Comparison of ENCODE assay signal across 23 cellular contexts in the genomic region with DNA sequence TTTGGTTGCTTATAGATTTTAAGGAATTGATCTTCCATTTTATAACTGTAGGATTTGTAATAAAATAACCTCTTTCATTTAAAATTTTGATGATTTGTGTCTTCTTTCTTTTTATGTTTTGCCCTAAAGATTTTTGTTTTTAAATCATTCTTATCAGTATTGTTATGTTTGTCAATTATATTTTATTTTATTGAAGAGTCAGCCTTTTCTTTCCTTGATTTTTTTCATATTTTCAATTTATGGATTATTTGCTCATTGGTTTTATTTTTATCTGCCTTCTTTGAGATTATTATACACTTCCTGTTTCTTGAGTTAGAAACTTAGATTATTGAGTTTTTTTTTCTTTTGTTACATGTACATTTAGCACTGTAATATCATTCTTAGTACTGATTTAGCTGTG.
DNase-seq lines count a peak whose midpoint lies in the region; ATAC-seq, FAIRE-seq and TF ChIP-seq lines count a peak whose summit lies in the region.
"Had no signal": no experiment of that assay in that cellular context is flagged by ENCODE, and none has a peak within 500 bp of the region (broad histone marks: within the 10 kb centered on the region; RNA-seq: fewer than 3 reads in every experiment).

No MANE protein-coding gene starts in this region.

- DNase-seq in kidney (no peak), small intestine (no peak), Karpas-422 (no peak), amniotic stem cell (lab: John Stamatoyannopoulos, UW) (no peak), dedifferentiated amniotic fluid mesenchymal stem cell (ENCODE audit: extremely low spot score) (no peak)
- no peak for DNase-seq in natural killer cell treated with Interleukin-12 subunit alpha and Interleukin-12 subunit beta and Interleukin-15 and Interleukin-18, amount 100 ng/mL, for 72 hours (ENCODE audit: low spot score)
- DNase-seq: 8988T; AML-193; Caco-2; Calu3; CD4-positive, alpha-beta T cell; CD8-positive, alpha-beta T cell; DMS79 treated with DMSO at 0.1 percent for 48 hours; GDM1 had no signal

- peaks cover 5% of the 10 kb centered on the region for H3K9me3 Mint-ChIP-seq in natural killer cell treated with Interleukin-12 subunit alpha and Interleukin-12 subunit beta and Interleukin-15 and Interleukin-18, amount 100 ng/mL, for 72 hours

- H3K36me3 ChIP-seq in kidney (ENCODE audit: control insufficient read depth in 1 of 2, insufficient read depth in 2 of 2, low read length in 2 of 2) (no peaks in the 10 kb centered on the region), small intestine (ENCODE audit: control insufficient read depth in 2 of 2, insufficient read depth in 2 of 2, low read length in 2 of 2) (no peaks in the 10 kb centered on the region), Karpas-422 (ENCODE audit: insufficient read depth, low read length) (no peaks in the 10 kb centered on the region)
- H3K36me3 ChIP-seq: BLaER1 treated with 17β-estradiol and CSF1 and Interleukin-3, amounts not matched to agents 10 nM and 100 nM had no signal

- no peak overlapping the region for H2AFZ ChIP-seq in Karpas-422 (ENCODE audit: low read length)

- no peak for ATAC-seq in natural killer cell treated with Interleukin-12 subunit alpha and Interleukin-12 subunit beta and Interleukin-15 and Interleukin-18, amount 100 ng/mL, for 72 hours
- ATAC-seq: A549; CD8-positive, alpha-beta T cell; GM12878 had no signal

- no peaks in the 10 kb centered on the region for H3K4me1 ChIP-seq in kidney (ENCODE audit: control insufficient read depth in 1 of 2, insufficient read depth in 1 of 2, low read depth in 1 of 2, low read length in 2 of 2)
- H3K4me1 ChIP-seq in small intestine (ENCODE audit: control insufficient read depth in 2 of 2, insufficient read depth in 1 of 2, low read depth in 1 of 2, low read length in 1 of 2): no peaks in the 10 kb centered on the region
- H3K4me1 ChIP-seq in Karpas-422 (ENCODE audit: low read length): no peaks in the 10 kb centered on the region
- H3K4me1 ChIP-seq: A549; BLaER1 treated with 17β-estradiol and CSF1 and Interleukin-3, amounts not matched to agents 10 nM and 100 nM; Caco-2 had no signal

- no peaks in the 10 kb centered on the region for H3K4me1 Mint-ChIP-seq in natural killer cell treated with Interleukin-12 subunit alpha and Interleukin-12 subunit beta and Interleukin-15 and Interleukin-18, amount 100 ng/mL, for 72 hours (ENCODE audit: low read depth in 2 of 2)
- H3K4me1 Mint-ChIP-seq: B cell had no signal

- H3K27me3 Mint-ChIP-seq in natural killer cell treated with Interleukin-12 subunit alpha and Interleukin-12 subunit beta and Interleukin-15 and Interleukin-18, amount 100 ng/mL, for 72 hours: no peaks in the 10 kb centered on the region
- H3K27me3 Mint-ChIP-seq: B cell; CD4-positive, alpha-beta T cell had no signal

- no peaks in the 10 kb centered on the region for H4K20me1 ChIP-seq in Karpas-422 (ENCODE audit: insufficient read depth, low read depth, low read length)
- H4K20me1 ChIP-seq: BLaER1 treated with 17β-estradiol and CSF1 and Interleukin-3, amounts not matched to agents 10 nM and 100 nM had no signal

- no peak overlapping the region for H3K9ac ChIP-seq in kidney (ENCODE audit: low read length in 2 of 2)
- H3K9ac ChIP-seq in Karpas-422 (ENCODE audit: low read length): no peak overlapping the region
- H3K9ac ChIP-seq: BLaER1 treated with 17β-estradiol and CSF1 and Interleukin-3, amounts not matched to agents 10 nM and 100 nM had no signal

- H3K9me3 ChIP-seq in kidney (ENCODE audit: control insufficient read depth in 1 of 2, low read length in 2 of 2): no peaks in the 10 kb centered on the region
- no peaks in the 10 kb centered on the region for H3K9me3 ChIP-seq in small intestine (ENCODE audit: control insufficient read depth, low read depth)
- H3K9me3 ChIP-seq in Karpas-422 (ENCODE audit: low read length): peaks cover 7% of the 10 kb centered on the region
- H3K9me3 ChIP-seq: A549; BLaER1 treated with 17β-estradiol and CSF1 and Interleukin-3, amounts not matched to agents 10 nM and 100 nM; Caco-2 had no signal

- no peak overlapping the region for H3K27ac ChIP-seq in kidney (ENCODE audit: low read depth in 2 of 2, low read length in 2 of 2)
- no peak overlapping the region for H3K27ac ChIP-seq in small intestine (ENCODE audit: low read depth in 1 of 2, low read length in 1 of 2)
- H3K27ac ChIP-seq in Karpas-422 (ENCODE audit: low read length): no peak overlapping the region
- H3K27ac ChIP-seq: A549; BLaER1 treated with 17β-estradiol and CSF1 and Interleukin-3, amounts not matched to agents 10 nM and 100 nM; C4-2B had no signal

- FAIRE-seq in G401.6 (lab: Jason Lieb, UNC) (peak; percentile 79), colon (lab: Jason Lieb, UNC) (peak; percentile 18), kidney (lab: Jason Lieb, UNC) (peak; percentile 58), small intestine (lab: Jason Lieb, UNC) (peak; percentile 82)
- FAIRE-seq: A549, GM12878, GM12892, GM18507 had no signal

- no peaks in the 10 kb centered on the region for H3K79me2 ChIP-seq in Karpas-422 (ENCODE audit: low read length)

- no peak overlapping the region for H3K4me2 ChIP-seq in Karpas-422 (ENCODE audit: low read depth, low read length, poor library complexity, severe bottlenecking)
- H3K4me2 ChIP-seq: A549; BLaER1 treated with 17β-estradiol and CSF1 and Interleukin-3, amounts not matched to agents 10 nM and 100 nM had no signal

- H3K27ac Mint-ChIP-seq in natural killer cell treated with Interleukin-12 subunit alpha and Interleukin-12 subunit beta and Interleukin-15 and Interleukin-18, amount 100 ng/mL, for 72 hours: no peak overlapping the region
- H3K27ac Mint-ChIP-seq: B cell; CD4-positive, alpha-beta T cell; CD8-positive, alpha-beta T cell had no signal

- no peaks in the 10 kb centered on the region for H3K27me3 ChIP-seq in small intestine (ENCODE audit: control insufficient read depth in 2 of 2, insufficient read depth in 2 of 2, low read length in 2 of 2)
- no peaks in the 10 kb centered on the region for H3K27me3 ChIP-seq in Karpas-422 (ENCODE audit: low read length)
- H3K27me3 ChIP-seq: BLaER1 treated with 17β-estradiol and CSF1 and Interleukin-3, amounts not matched to agents 10 nM and 100 nM had no signal

- no peak overlapping the region for H3K4me3 ChIP-seq in kidney (ENCODE audit: low read length in 2 of 2)
- no peak overlapping the region for H3K4me3 ChIP-seq in small intestine (ENCODE audit: low read depth in 1 of 2, low read length in 2 of 2)
- H3K4me3 ChIP-seq in Karpas-422 (ENCODE audit: low read length): no peak overlapping the region
- H3K4me3 ChIP-seq: A549; BLaER1 treated with 17β-estradiol and CSF1 and Interleukin-3, amounts not matched to agents 10 nM and 100 nM; GM12878 had no signal

- no peaks in the 10 kb centered on the region for H3K36me3 Mint-ChIP-seq in natural killer cell treated with Interleukin-12 subunit alpha and Interleukin-12 subunit beta and Interleukin-15 and Interleukin-18, amount 100 ng/mL, for 72 hours
- H3K36me3 Mint-ChIP-seq: CD8-positive, alpha-beta T cell had no signal

- H3K4me3 Mint-ChIP-seq in natural killer cell treated with Interleukin-12 subunit alpha and Interleukin-12 subunit beta and Interleukin-15 and Interleukin-18, amount 100 ng/mL, for 72 hours: no peak overlapping the region
- H3K4me3 Mint-ChIP-seq: B cell; CD4-positive, alpha-beta T cell; CD8-positive, alpha-beta T cell had no signal

- H3K9me2 ChIP-seq in Karpas-422 (replicated peaks; ENCODE audit: insufficient read depth, low read length): no peaks in the 10 kb centered on the region

- TF ChIP-seq CTCF in kidney (IDR thresholded peaks at IDR 0.05; ENCODE audit: borderline replicate concordance, extremely low read depth, insufficient read depth): no peak

- intact Hi-C loops in kidney (cut with DNase I): no loop called here
